Comparison of ENCODE assay signal across 23 cellular contexts in genomic region chr12:6917491-6918231, GRCh38. TPM values are rescaled to one million over a fixed set of nuclear protein-coding genes. Genes with fewer than 3 reads are reported as not detected.
A peak's percentile ranks its signal among the peaks of the same experiment; 100 is the strongest.
DNase-seq lines count a peak whose midpoint lies in the region; TF ChIP-seq lines count a peak whose summit lies in the region.
"Had no signal": no experiment of that assay in that cellular context is flagged by ENCODE, and none has a peak within 500 bp of the region (broad histone marks: within the 10 kb centered on the region; RNA-seq: fewer than 3 reads in every experiment).

No MANE protein-coding gene starts in this region.

- H2BK15ac ChIP-seq in H9 (ENCODE audit: low read depth, low read length) (no peak overlapping the region), mesenchymal stem cell (ENCODE audit: low read depth, poor library complexity, severe bottlenecking) (no peak overlapping the region)

- no peak overlapping the region for H3K9ac ChIP-seq in H9 (ENCODE audit: extremely low read depth, insufficient read length, low read length)
- peak overlapping the region; percentile 15 for H3K9ac ChIP-seq in mesenchymal stem cell (ENCODE audit: low read length)

- WGBS in H9 (ENCODE audit: extremely low coverage, insufficient read length, low lambda C conversion rate) = no CpG with 5 or more reads among the region's 14 CpGs
- 62% methylated on average over 14 of the region's 14 CpGs for WGBS in mesenchymal stem cell

- H3K36me3 ChIP-seq in mesenchymal stem cell (ENCODE audit: control insufficient read depth in 1 of 2, insufficient read depth in 2 of 2, low read depth in 1 of 2, low read length in 2 of 2) = peaks cover 4 to 46% of the 10 kb centered on the region in 2 experiments
- H3K36me3 ChIP-seq in BE2C = peaks cover 39% of the 10 kb centered on the region

- H3K27ac ChIP-seq in H9 (ENCODE audit: insufficient read length, low read depth, low read length) (no peak overlapping the region), mesenchymal stem cell (ENCODE audit: low read length, poor library complexity, severe bottlenecking) (no peak overlapping the region)
- H3K27ac ChIP-seq: body of pancreas, C4-2B, coronary artery, suprapubic skin had no signal

- no peaks in the 10 kb centered on the region for H3K9me3 ChIP-seq in H9 (ENCODE audit: control insufficient read depth, low read depth, low read length)
- no peaks in the 10 kb centered on the region for H3K9me3 ChIP-seq in mesenchymal stem cell (ENCODE audit: control insufficient read depth, low read length)
- no peaks in the 10 kb centered on the region for H3K9me3 ChIP-seq in BE2C
- H3K9me3 ChIP-seq: body of pancreas, suprapubic skin had no signal

- H3K4me3 Mint-ChIP-seq in H9 = no peak overlapping the region
- H3K4me3 Mint-ChIP-seq: activated CD4-positive, alpha-beta T cell treated with anti-CD3 and anti-CD28 coated beads, Interleukin-2, amount 10 ng/mL, durations not matched to agents 7 days and 5 days had no signal

- no peak overlapping the region for H3T11ph ChIP-seq in H9 (ENCODE audit: low read length)

- H3K4me1 Mint-ChIP-seq in H9 = peaks cover 32 to 46% of the 10 kb centered on the region in 2 experiments

- H3K36me3 Mint-ChIP-seq in H9 (ENCODE audit: insufficient read depth in 1 of 3, low read depth in 3 of 3) = peaks cover 34 to 60% (median 56%) of the 10 kb centered on the region in 3 experiments

- no peak overlapping the region for H3K56ac ChIP-seq in H9 (ENCODE audit: insufficient read length, low read depth, low read length)

- no peak overlapping the region for H2AK5ac ChIP-seq in H9 (ENCODE audit: insufficient read length, low read length)
- H2AK5ac ChIP-seq in mesenchymal stem cell (ENCODE audit: low read length, severe bottlenecking) = no peak overlapping the region

- H3K4ac ChIP-seq in H9 (ENCODE audit: low read depth, low read length) = no peak overlapping the region
- H3K4ac ChIP-seq in mesenchymal stem cell (ENCODE audit: low read depth in 1 of 2, low read length in 2 of 2) = no peak overlapping the region

- H3K27ac Mint-ChIP-seq in H9 = peak overlapping the region in 2 of 3 experiments; percentile 31 to 63; a peak in 2 of 7 replicates

- no peaks in the 10 kb centered on the region; the same call in 1 of the 2 replicates for H3K4me1 ChIP-seq in H9 (ENCODE audit: insufficient read depth, low read length)
- H3K4me1 ChIP-seq in mesenchymal stem cell (ENCODE audit: control insufficient read depth, insufficient read depth, low read depth, low read length) = peaks cover 30% of the 10 kb centered on the region
- H3K4me1 ChIP-seq in BE2C = peaks cover 3% of the 10 kb centered on the region; the same call in 1 of the 2 replicates

- peaks cover 16% of the 10 kb centered on the region for H3K23me2 ChIP-seq in H9 (ENCODE audit: insufficient read length, low read depth, low read length, poor library complexity, severe bottlenecking)

- H3K27me3 Mint-ChIP-seq in H9 (ENCODE audit: low read depth) = peaks cover 9% of the 10 kb centered on the region
- H3K27me3 Mint-ChIP-seq: activated CD4-positive, alpha-beta T cell treated with anti-CD3 and anti-CD28 coated beads, Interleukin-2, amount 10 ng/mL, durations not matched to agents 7 days and 5 days had no signal

- no peaks in the 10 kb centered on the region for H3K79me2 ChIP-seq in H9 (ENCODE audit: insufficient read depth, low read length)

- peaks cover 6% of the 10 kb centered on the region for H3K79me1 ChIP-seq in H9 (ENCODE audit: insufficient read depth, low read depth, low read length, poor library complexity, severe bottlenecking)
- no peaks in the 10 kb centered on the region for H3K79me1 ChIP-seq in mesenchymal stem cell (replicated peaks; ENCODE audit: low read length, poor library complexity, severe bottlenecking)

- H4K91ac ChIP-seq in H9 (ENCODE audit: insufficient read length, low read depth, low read length) (no peak overlapping the region), mesenchymal stem cell (ENCODE audit: low read length) (no peak overlapping the region)

- H4K8ac ChIP-seq in H9 (replicated peaks; ENCODE audit: insufficient read length, low read depth, low read length) (no peak overlapping the region), mesenchymal stem cell (ENCODE audit: low read length) (no peak overlapping the region)

- DNase-seq in ACHN (peak; percentile 25), H9 (no peak), astrocyte of the hippocampus (ENCODE audit: low read depth, low spot score) (peak; percentile 68), mesenchymal stem cell (no peak), DMS114 treated with DMSO at 0.1 percent for 48 hours (lab: John Stamatoyannopoulos, UW; ENCODE audit: unreplicated experiment) (no peak), BE2C (no peak), NCI-H146 treated with DMSO at 0.1 percent for 48 hours (lab: John Stamatoyannopoulos, UW; ENCODE audit: unreplicated experiment) (no peak), dermis blood vessel endothelial cell (no peak)
- DNase-seq: activated CD4-positive, alpha-beta T cell treated with anti-CD3 and anti-CD28 coated beads, Interleukin-2, amount 10 ng/mL, durations not matched to agents 7 days and 5 days; activated CD8-positive, alpha-beta memory T cell treated with anti-CD3 and anti-CD28 coated beads, Interleukin-2, amount 50 U/mL, for 48 hours; activated naive CD4-positive, alpha-beta T cell treated with Interleukin-2 at 50 U/mL for 16 hours; body of pancreas; left colon; MV-4-11; NCI-H1930; stimulated activated CD4-positive, alpha-beta T cell treated with anti-CD3 and anti-CD28 coated beads, Interleukin-12 subunit alpha, Interleukin-12 subunit beta, amount 100 ng/mL, for 4 hours had no signal

- no peak overlapping the region for H4K5ac ChIP-seq in H9 (ENCODE audit: insufficient read length, low read depth, low read length)

- H3K9me3 Mint-ChIP-seq in H9 = no peaks in the 10 kb centered on the region
- H3K9me3 Mint-ChIP-seq: activated CD4-positive, alpha-beta T cell treated with anti-CD3 and anti-CD28 coated beads, Interleukin-2, amount 10 ng/mL, durations not matched to agents 7 days and 5 days had no signal

- H3K4me2 ChIP-seq in H9 (ENCODE audit: insufficient read depth, insufficient read length, low read length) (no peak overlapping the region), mesenchymal stem cell (ENCODE audit: low read length, poor library complexity, severe bottlenecking) (no peak overlapping the region)

- no peaks in the 10 kb centered on the region for H3K27me3 ChIP-seq in H9 (ENCODE audit: insufficient read depth, low read length)
- H3K27me3 ChIP-seq in mesenchymal stem cell (ENCODE audit: control insufficient read depth in 1 of 2, insufficient read depth in 1 of 2, low read length in 2 of 2) = peaks cover 0 to 5% of the 10 kb centered on the region in 2 experiments
- H3K27me3 ChIP-seq in BE2C = no peaks in the 10 kb centered on the region
- H3K27me3 ChIP-seq: suprapubic skin had no signal

- H2BK120ac ChIP-seq in H9 (ENCODE audit: low read depth, low read length, poor library complexity, severe bottlenecking) (no peak overlapping the region), mesenchymal stem cell (ENCODE audit: low read depth, low read length) (no peak overlapping the region)

- H2BK5ac ChIP-seq in H9 (ENCODE audit: insufficient read length, low read length) (no peak overlapping the region), mesenchymal stem cell (ENCODE audit: low read depth, low read length, poor library complexity, severe bottlenecking) (no peak overlapping the region)

- H3K18ac ChIP-seq in H9 (ENCODE audit: insufficient read length, low read depth, low read length) (no peak overlapping the region), mesenchymal stem cell (ENCODE audit: low read depth in 1 of 2, low read length in 2 of 2) (no peak overlapping the region)

- no peak overlapping the region for H3K4me3 ChIP-seq in mesenchymal stem cell (ENCODE audit: insufficient read depth in 1 of 2, low read depth in 1 of 2, low read length in 2 of 2)
- no peak overlapping the region for H3K4me3 ChIP-seq in BE2C (ENCODE audit: low read depth, low read length)
- H3K4me3 ChIP-seq: body of pancreas, coronary artery, suprapubic skin had no signal

- no peak for TF ChIP-seq CTCF in H9 (conservative IDR thresholded peaks at IDR 0.05)
- no peak for TF ChIP-seq CTCF in BE2C (IDR thresholded peaks at IDR 0.05; ENCODE audit: low read depth, low read length)

- H3K23ac ChIP-seq in H9 (ENCODE audit: insufficient read length, low read depth, low read length) (no peak overlapping the region), mesenchymal stem cell (ENCODE audit: low read length in 2 of 2) (no peak overlapping the region)

- H2AFZ ChIP-seq in H9 (ENCODE audit: low read length) = no peak overlapping the region
- H2AFZ ChIP-seq in mesenchymal stem cell (ENCODE audit: low read depth, low read length) = no peak overlapping the region

- no peaks in the 10 kb centered on the region for H4K20me1 ChIP-seq in H9 (ENCODE audit: control insufficient read depth, insufficient read depth, insufficient read length)

- in situ Hi-C loops in ACHN (cut with HindIII; ENCODE audit: low pct_ligation_motif_present, low pct_unique_long_range_greater_than_20kb, low sequenced_read_pairs) = no loop called here

- no peak overlapping the region for H2BK12ac ChIP-seq in H9 (ENCODE audit: insufficient read length, low read depth, low read length)
- no peak overlapping the region for H2BK12ac ChIP-seq in mesenchymal stem cell (ENCODE audit: low read length in 2 of 2)

- H2BK20ac ChIP-seq in H9 (ENCODE audit: low read depth, low read length, poor library complexity, severe bottlenecking) = no peak overlapping the region

- no peak overlapping the region for H3K14ac ChIP-seq in H9 (ENCODE audit: insufficient read depth, low read length)
- no peak overlapping the region for H3K14ac ChIP-seq in mesenchymal stem cell (ENCODE audit: low read length in 2 of 2)

RNA-seq across cellular contexts. Expression of gene ENO2, which starts 3.3 kb away (rescaled TPM):
- total RNA-seq in H9 (2021) (165 and 166 TPM in 2 replicates), dermis blood vessel endothelial cell (2.8 and 2.9 TPM in 2 replicates)
- polyA plus RNA-seq in mesenchymal stem cell (2013, experiment 1 of 2) = 22.7 TPM
- 20.2 TPM for polyA plus RNA-seq in mesenchymal stem cell (2013, experiment 2 of 2)
- polyA plus RNA-seq in BE2C (2012; ENCODE audit: insufficient read depth, insufficient read length, low read depth) = 443 TPM

RNA-seq across cellular contexts. Expression of gene ATN1, which starts 10.1 kb away (rescaled TPM):
- total RNA-seq in H9 (2021) = 97.9 and 103 TPM in 2 replicates
- polyA plus RNA-seq in mesenchymal stem cell (2013, experiment 1 of 2) = 119 TPM
- 111 TPM for polyA plus RNA-seq in mesenchymal stem cell (2013, experiment 2 of 2)
- 276 TPM for polyA plus RNA-seq in BE2C (2012; ENCODE audit: insufficient read depth, insufficient read length, low read depth)
- total RNA-seq in dermis blood vessel endothelial cell = 12.1 and 18.7 TPM in 2 replicates

RNA-seq across cellular contexts. Expression of gene LRRC23, which starts 13.0 kb away (rescaled TPM):
- total RNA-seq in H9 (2021) = 2.1 and 2.6 TPM in 2 replicates
- polyA plus RNA-seq in mesenchymal stem cell (2013, experiment 1 of 2) = 6.1 TPM
- polyA plus RNA-seq in mesenchymal stem cell (2013, experiment 2 of 2) = 6.3 TPM
- polyA plus RNA-seq in BE2C (2012; ENCODE audit: insufficient read depth, insufficient read length, low read depth) = 8.9 TPM
- total RNA-seq in dermis blood vessel endothelial cell = 2.2 and 5.8 TPM in 2 replicates

RNA-seq across cellular contexts. Expression of gene RNU7-1, which starts 26.0 kb away (rescaled TPM):
- not detected in 2 replicates for total RNA-seq in H9 (2021)
- polyA plus RNA-seq in mesenchymal stem cell (2013, experiment 1 of 2) = not detected
- not detected for polyA plus RNA-seq in mesenchymal stem cell (2013, experiment 2 of 2)
- not detected for polyA plus RNA-seq in BE2C (2012; ENCODE audit: insufficient read depth, insufficient read length, low read depth)
- not detected in 2 replicates for total RNA-seq in dermis blood vessel endothelial cell
- total RNA-seq: activated CD4-positive, alpha-beta T cell treated with anti-CD3 and anti-CD28 coated beads, Interleukin-2, amount 10 ng/mL, durations not matched to agents 7 days and 5 days; body of pancreas; frontal cortex; left colon; mononuclear cell; NCI-H460; RPMI7951; suprapubic skin had no signal

RNA-seq across cellular contexts. Expression of gene C12orf57, which starts 26.2 kb away (rescaled TPM):
- total RNA-seq in H9 (2021) = 195 TPM in 2 replicates
- 186 TPM for polyA plus RNA-seq in mesenchymal stem cell (2013, experiment 1 of 2)
- 188 TPM for polyA plus RNA-seq in mesenchymal stem cell (2013, experiment 2 of 2)
- 616 TPM for polyA plus RNA-seq in BE2C (2012; ENCODE audit: insufficient read depth, insufficient read length, low read depth)
- total RNA-seq in dermis blood vessel endothelial cell = 73.7 and 177 TPM in 2 replicates

Comparison
In these comparisons a context has a peak if more than half of its experiments do, and no peak if none do; other contexts are left out.
1. DNase-seq: peak in ACHN (single experiment) and astrocyte of the hippocampus (single experiment); none in H9 (single experiment), mesenchymal stem cell (single experiment), DMS114 treated with DMSO at 0.1 percent for 48 hours (single experiment), BE2C (single experiment), NCI-H146 treated with DMSO at 0.1 percent for 48 hours (single experiment) and dermis blood vessel endothelial cell (single experiment).
2. RNA of gene ENO2, which starts 3.3 kb away (total RNA-seq): 165 to 166 TPM in H9; 2.8 to 2.9 TPM in dermis blood vessel endothelial cell; every median in the first group is over 10 times any median in the second.